1 cellular context compared by ENCODE assay signal in the genomic region with DNA sequence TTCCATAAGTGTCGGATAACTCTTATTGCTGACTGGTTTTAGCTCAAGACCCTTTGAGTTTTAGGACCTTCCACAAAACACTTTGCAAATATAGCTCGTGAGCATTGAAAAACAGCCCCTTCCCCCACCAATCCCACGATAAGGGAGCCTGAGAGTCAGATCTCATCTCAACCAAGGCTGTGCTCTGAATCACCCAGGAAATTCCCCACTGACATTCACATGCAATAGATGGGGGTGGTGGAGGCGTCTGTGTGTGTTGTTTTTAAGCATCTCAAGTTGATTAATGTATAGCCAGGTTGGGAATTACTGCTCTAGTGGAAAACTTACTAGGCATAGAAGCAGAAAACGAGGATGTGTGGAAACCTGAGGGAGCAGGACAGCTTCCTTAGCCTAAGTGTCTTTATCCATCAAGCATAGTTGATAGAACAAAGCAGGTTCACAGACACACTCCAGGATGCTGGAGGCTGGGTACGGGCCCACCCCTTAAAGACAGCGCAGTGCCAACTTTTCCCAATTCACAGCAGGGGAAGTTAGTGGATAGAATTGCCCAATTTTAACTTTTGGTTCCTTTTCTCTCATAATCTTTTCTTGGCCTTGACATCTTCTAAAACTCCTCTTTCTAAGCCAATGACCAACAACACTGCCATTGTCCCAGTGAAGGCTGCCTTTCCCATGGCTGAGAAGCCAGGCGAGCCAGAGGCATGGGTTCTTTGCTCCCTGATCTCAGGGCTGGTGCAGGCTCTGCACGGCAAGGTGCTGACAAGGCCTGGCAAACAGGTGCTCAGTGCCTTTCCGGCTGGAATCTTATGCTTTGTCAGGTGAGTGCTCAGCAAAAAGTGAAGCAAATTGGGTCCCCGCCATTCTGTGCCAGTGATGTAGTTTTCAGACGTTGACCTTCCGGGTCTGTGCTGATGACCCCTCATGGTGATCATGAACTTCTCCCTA.
TF ChIP-seq lines count a peak whose summit lies in the region.

No MANE protein-coding gene starts in this region.

TF ChIP-seq in GM23338, 12 proteins besides CTCF, POLR2A, EP300 and RAD21 (continued from another document):
- TF ChIP-seq, protein P1, sequence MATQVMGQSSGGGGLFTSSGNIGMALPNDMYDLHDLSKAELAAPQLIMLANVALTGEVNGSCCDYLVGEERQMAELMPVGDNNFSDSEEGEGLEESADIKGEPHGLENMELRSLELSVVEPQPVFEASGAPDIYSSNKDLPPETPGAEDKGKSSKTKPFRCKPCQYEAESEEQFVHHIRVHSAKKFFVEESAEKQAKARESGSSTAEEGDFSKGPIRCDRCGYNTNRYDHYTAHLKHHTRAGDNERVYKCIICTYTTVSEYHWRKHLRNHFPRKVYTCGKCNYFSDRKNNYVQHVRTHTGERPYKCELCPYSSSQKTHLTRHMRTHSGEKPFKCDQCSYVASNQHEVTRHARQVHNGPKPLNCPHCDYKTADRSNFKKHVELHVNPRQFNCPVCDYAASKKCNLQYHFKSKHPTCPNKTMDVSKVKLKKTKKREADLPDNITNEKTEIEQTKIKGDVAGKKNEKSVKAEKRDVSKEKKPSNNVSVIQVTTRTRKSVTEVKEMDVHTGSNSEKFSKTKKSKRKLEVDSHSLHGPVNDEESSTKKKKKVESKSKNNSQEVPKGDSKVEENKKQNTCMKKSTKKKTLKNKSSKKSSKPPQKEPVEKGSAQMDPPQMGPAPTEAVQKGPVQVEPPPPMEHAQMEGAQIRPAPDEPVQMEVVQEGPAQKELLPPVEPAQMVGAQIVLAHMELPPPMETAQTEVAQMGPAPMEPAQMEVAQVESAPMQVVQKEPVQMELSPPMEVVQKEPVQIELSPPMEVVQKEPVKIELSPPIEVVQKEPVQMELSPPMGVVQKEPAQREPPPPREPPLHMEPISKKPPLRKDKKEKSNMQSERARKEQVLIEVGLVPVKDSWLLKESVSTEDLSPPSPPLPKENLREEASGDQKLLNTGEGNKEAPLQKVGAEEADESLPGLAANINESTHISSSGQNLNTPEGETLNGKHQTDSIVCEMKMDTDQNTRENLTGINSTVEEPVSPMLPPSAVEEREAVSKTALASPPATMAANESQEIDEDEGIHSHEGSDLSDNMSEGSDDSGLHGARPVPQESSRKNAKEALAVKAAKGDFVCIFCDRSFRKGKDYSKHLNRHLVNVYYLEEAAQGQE (IDR thresholded peaks at IDR 0.05; ENCODE audit: unreplicated experiment) = no peak
- TF ChIP-seq JUNB (IDR thresholded peaks at IDR 0.05; ENCODE audit: unreplicated experiment) (no peak), EZH2 (IDR thresholded peaks at IDR 0.05; ENCODE audit: low read depth, unreplicated experiment) (no peak), NANOG (IDR thresholded peaks at IDR 0.05; ENCODE audit: borderline replicate concordance) (no peak), STAT1 (IDR thresholded peaks at IDR 0.05; ENCODE audit: unreplicated experiment) (no peak), EZH2phosphoT487 (IDR thresholded peaks at IDR 0.05; ENCODE audit: unreplicated experiment) (no peak), ZNF331 (CRISPR knock-in tag; IDR thresholded peaks at IDR 0.05; ENCODE audit: low read depth) (no peak), CREB1 (CRISPR knock-in tag; IDR thresholded peaks at IDR 0.05; ENCODE audit: low read depth) (no peak), POLR2AphosphoS5 (IDR thresholded peaks at IDR 0.05; ENCODE audit: low read depth) (no peak)
- TF ChIP-seq, protein P2, sequence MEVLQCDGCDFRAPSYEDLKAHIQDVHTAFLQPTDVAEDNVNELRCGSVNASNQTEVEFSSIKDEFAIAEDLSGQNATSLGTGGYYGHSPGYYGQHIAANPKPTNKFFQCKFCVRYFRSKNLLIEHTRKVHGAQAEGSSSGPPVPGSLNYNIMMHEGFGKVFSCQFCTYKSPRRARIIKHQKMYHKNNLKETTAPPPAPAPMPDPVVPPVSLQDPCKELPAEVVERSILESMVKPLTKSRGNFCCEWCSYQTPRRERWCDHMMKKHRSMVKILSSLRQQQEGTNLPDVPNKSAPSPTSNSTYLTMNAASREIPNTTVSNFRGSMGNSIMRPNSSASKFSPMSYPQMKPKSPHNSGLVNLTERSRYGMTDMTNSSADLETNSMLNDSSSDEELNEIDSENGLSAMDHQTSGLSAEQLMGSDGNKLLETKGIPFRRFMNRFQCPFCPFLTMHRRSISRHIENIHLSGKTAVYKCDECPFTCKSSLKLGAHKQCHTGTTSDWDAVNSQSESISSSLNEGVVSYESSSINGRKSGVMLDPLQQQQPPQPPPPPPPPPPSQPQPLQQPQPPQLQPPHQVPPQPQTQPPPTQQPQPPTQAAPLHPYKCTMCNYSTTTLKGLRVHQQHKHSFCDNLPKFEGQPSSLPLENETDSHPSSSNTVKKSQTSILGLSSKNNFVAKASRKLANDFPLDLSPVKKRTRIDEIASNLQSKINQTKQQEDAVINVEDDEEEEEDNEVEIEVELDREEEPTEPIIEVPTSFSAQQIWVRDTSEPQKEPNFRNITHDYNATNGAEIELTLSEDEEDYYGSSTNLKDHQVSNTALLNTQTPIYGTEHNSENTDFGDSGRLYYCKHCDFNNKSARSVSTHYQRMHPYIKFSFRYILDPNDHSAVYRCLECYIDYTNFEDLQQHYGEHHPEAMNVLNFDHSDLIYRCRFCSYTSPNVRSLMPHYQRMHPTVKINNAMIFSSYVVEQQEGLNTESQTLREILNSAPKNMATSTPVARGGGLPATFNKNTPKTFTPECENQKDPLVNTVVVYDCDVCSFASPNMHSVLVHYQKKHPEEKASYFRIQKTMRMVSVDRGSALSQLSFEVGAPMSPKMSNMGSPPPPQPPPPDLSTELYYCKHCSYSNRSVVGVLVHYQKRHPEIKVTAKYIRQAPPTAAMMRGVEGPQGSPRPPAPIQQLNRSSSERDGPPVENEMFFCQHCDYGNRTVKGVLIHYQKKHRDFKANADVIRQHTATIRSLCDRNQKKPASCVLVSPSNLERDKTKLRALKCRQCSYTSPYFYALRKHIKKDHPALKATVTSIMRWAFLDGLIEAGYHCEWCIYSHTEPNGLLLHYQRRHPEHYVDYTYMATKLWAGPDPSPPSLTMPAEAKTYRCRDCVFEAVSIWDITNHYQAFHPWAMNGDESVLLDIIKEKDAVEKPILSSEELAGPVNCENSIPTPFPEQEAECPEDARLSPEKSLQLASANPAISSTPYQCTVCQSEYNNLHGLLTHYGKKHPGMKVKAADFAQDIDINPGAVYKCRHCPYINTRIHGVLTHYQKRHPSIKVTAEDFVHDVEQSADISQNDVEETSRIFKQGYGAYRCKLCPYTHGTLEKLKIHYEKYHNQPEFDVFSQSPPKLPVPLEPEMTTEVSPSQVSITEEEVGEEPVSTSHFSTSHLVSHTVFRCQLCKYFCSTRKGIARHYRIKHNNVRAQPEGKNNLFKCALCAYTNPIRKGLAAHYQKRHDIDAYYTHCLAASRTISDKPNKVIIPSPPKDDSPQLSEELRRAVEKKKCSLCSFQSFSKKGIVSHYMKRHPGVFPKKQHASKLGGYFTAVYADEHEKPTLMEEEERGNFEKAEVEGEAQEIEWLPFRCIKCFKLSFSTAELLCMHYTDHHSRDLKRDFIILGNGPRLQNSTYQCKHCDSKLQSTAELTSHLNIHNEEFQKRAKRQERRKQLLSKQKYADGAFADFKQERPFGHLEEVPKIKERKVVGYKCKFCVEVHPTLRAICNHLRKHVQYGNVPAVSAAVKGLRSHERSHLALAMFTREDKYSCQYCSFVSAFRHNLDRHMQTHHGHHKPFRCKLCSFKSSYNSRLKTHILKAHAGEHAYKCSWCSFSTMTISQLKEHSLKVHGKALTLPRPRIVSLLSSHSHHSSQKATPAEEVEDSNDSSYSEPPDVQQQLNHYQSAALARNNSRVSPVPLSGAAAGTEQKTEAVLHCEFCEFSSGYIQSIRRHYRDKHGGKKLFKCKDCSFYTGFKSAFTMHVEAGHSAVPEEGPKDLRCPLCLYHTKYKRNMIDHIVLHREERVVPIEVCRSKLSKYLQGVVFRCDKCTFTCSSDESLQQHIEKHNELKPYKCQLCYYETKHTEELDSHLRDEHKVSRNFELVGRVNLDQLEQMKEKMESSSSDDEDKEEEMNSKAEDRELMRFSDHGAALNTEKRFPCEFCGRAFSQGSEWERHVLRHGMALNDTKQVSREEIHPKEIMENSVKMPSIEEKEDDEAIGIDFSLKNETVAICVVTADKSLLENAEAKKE (CRISPR knock-in tag; IDR thresholded peaks at IDR 0.05) = no peak
- TF ChIP-seq, protein P3, sequence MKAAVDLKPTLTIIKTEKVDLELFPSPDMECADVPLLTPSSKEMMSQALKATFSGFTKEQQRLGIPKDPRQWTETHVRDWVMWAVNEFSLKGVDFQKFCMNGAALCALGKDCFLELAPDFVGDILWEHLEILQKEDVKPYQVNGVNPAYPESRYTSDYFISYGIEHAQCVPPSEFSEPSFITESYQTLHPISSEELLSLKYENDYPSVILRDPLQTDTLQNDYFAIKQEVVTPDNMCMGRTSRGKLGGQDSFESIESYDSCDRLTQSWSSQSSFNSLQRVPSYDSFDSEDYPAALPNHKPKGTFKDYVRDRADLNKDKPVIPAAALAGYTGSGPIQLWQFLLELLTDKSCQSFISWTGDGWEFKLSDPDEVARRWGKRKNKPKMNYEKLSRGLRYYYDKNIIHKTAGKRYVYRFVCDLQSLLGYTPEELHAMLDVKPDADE (IDR thresholded peaks at IDR 0.05) = no peak
